In genomic region chr12:92136883-92137582, GRCh38 we compare ENCODE assay signal across 8 cellular contexts. TPM values are rescaled to one million over a fixed set of nuclear protein-coding genes. Genes with fewer than 3 reads are reported as not detected.
DNase-seq lines count a peak whose midpoint lies in the region; ATAC-seq and TF ChIP-seq lines count a peak whose summit lies in the region.

No MANE protein-coding gene starts in this region.

- no peak for TF ChIP-seq POLR2A in ovary (IDR thresholded peaks at IDR 0.05)

- peaks cover 76% of the 10 kb centered on the region for H3K36me3 Mint-ChIP-seq in activated CD4-positive, alpha-beta T cell treated with anti-CD3 and anti-CD28 coated beads, Interleukin-2, amount 10 ng/mL, durations not matched to agents 7 days and 5 days (ENCODE audit: low read depth)

- H3K27ac Mint-ChIP-seq in activated CD4-positive, alpha-beta T cell treated with anti-CD3 and anti-CD28 coated beads, Interleukin-2, amount 10 ng/mL, durations not matched to agents 7 days and 5 days, result peak overlapping the region; percentile 90

- peak overlapping the region; percentile 99 for H3K4me3 Mint-ChIP-seq in activated CD4-positive, alpha-beta T cell treated with anti-CD3 and anti-CD28 coated beads, Interleukin-2, amount 10 ng/mL, durations not matched to agents 7 days and 5 days

- POLR2A ChIA-PET in activated CD4-positive, alpha-beta T cell treated with anti-CD3 and anti-CD28 coated beads, Interleukin-2, amount 10 ng/mL, durations not matched to agents 7 days and 5 days (lab: Charles Lee), result interaction anchor here (2.5 kb wide), 1 partner anchor 8 kb away, joined by 20 read pairs; the partner anchor contains the start of gene BTG1
- POLR2A ChIA-PET in Panc1 (lab: Charles Lee), result interaction anchor here (0.7 to 2.3 kb wide), 2 partner anchors 8 to 456 kb away, joined by 3 to 20 read pairs; partner anchors contain the start of gene BTG1

- H3K27ac ChIP-seq in Panc1 (ENCODE audit: low read length), result peak overlapping the region; percentile 97
- no peak overlapping the region for H3K27ac ChIP-seq in ovary

- no peak for TF ChIP-seq EP300 in ovary (IDR thresholded peaks at IDR 0.05)

- 70 to 79% (median 76%) methylated on average over 3 of the region's 3 CpGs for WGBS in ovary, 3 donors

- H3K36me3 ChIP-seq in Panc1 (ENCODE audit: control insufficient read depth, insufficient read depth, low read length) (peaks cover 3% of the 10 kb centered on the region; the same call in 1 of the 2 replicates), ovary (no peaks in the 10 kb centered on the region)

- H3K9me3 Mint-ChIP-seq in activated CD4-positive, alpha-beta T cell treated with anti-CD3 and anti-CD28 coated beads, Interleukin-2, amount 10 ng/mL, durations not matched to agents 7 days and 5 days, result peaks cover 3% of the 10 kb centered on the region

- peaks cover 71% of the 10 kb centered on the region for H3K4me1 Mint-ChIP-seq in activated CD4-positive, alpha-beta T cell treated with anti-CD3 and anti-CD28 coated beads, Interleukin-2, amount 10 ng/mL, durations not matched to agents 7 days and 5 days

- intact Hi-C loops in Panc1 (cut with micrococcal nuclease; ENCODE audit: unreplicated experiment) (loop anchor here (10.0 kb wide), 1 partner anchor 562 kb away; no protein-coding TSS in a partner anchor), ovary (cut with DNase I) (loop anchor here in 1 of 4 donors (10.0 kb wide), 1 partner anchor 102 kb away; no protein-coding TSS in a partner anchor)

- H3K9me3 ChIP-seq in Panc1 (ENCODE audit: control insufficient read depth, insufficient read depth, low read depth, low read length), result no peaks in the 10 kb centered on the region
- H3K9me3 ChIP-seq in ovary, result no peaks in the 10 kb centered on the region

- in situ Hi-C loops in Panc1 (cut with HindIII; ENCODE audit: low pct_unique_long_range_greater_than_20kb, low sequenced_read_pairs), result no loop called here

- TF ChIP-seq CTCF in Panc1 (IDR thresholded peaks at IDR 0.05) (no peak), epithelial cell of esophagus (IDR thresholded peaks at IDR 0.05; ENCODE audit: insufficient read depth, low read depth, low read length, missing control alignments) (no peak), ovary (IDR thresholded peaks at IDR 0.05) (no peak)

- H3K4me1 ChIP-seq in Panc1 (ENCODE audit: control insufficient read depth, insufficient read depth, low read length) (peaks cover 92% of the 10 kb centered on the region), ovary (ENCODE audit: insufficient read depth) (peaks cover 8% of the 10 kb centered on the region)

- CTCF ChIA-PET in activated CD4-positive, alpha-beta T cell treated with anti-CD3 and anti-CD28 coated beads, Interleukin-2, amount 10 ng/mL, durations not matched to agents 7 days and 5 days (lab: Charles Lee), result interaction anchor here (1.1 to 1.9 kb wide), 7 partner anchors 8 to 755 kb away, joined by 3 to 7 read pairs (median 4); partner anchors contain the start of gene BTG1
- CTCF ChIA-PET in Panc1 (lab: Charles Lee), result interaction anchor here (0.5 to 1.6 kb wide), 2 partner anchors 9 to 17 kb away, joined by 4 to 6 read pairs; partner anchors contain the start of gene BTG1

- ATAC-seq in Panc1 (peak; percentile 61; the same call in 1 of the 2 replicates), HG03039 (IDR thresholded peaks at IDR 0.05; ENCODE audit: unreplicated experiment) (no peak)

- H3K27me3 ChIP-seq in Panc1 (ENCODE audit: control insufficient read depth, insufficient read depth, low read length), result no peaks in the 10 kb centered on the region
- H3K27me3 ChIP-seq in ovary, result no peaks in the 10 kb centered on the region

- no peaks in the 10 kb centered on the region for H3K27me3 Mint-ChIP-seq in activated CD4-positive, alpha-beta T cell treated with anti-CD3 and anti-CD28 coated beads, Interleukin-2, amount 10 ng/mL, durations not matched to agents 7 days and 5 days

- no peak for DNase-seq in activated CD4-positive, alpha-beta T cell treated with anti-CD3 and anti-CD28 coated beads, Interleukin-2, amount 10 ng/mL, durations not matched to agents 7 days and 5 days
- DNase-seq in activated CD4-positive, alpha-beta T cell treated with anti-CD3 and anti-CD28 coated beads for 48 hours, result no peak
- no peak for DNase-seq in Panc1 (ENCODE audit: low read depth, low spot score)
- peak; percentile 90 for DNase-seq in epithelial cell of esophagus (ENCODE audit: low read depth)
- DNase-seq in ovary, result no peak
- no peak for DNase-seq in stimulated activated CD4-positive, alpha-beta T cell treated with anti-CD3 and anti-CD28 coated beads, Interleukin-4, amount 100 ng/mL, for 24 hours
- DNase-seq in NCI-H146 treated with DMSO at 0.1 percent for 48 hours (lab: John Stamatoyannopoulos, UW; ENCODE audit: unreplicated experiment), result no peak

- BruUV-seq in Panc1 (replicated peaks; lab: Mats Ljungman, UMichigan), result no TSS peak

- H3K4me3 ChIP-seq in Panc1 (ENCODE audit: low read depth in 2 of 2, low read length in 2 of 2) (peak overlapping the region; percentile 26 to 78; a peak in 3 of 4 replicates), epithelial cell of esophagus (ENCODE audit: low read length) (no peak overlapping the region), ovary (peak overlapping the region; percentile 100)

RNA-seq across cellular contexts. Expression of gene BTG1, which starts 8.6 kb away (rescaled TPM):
- total RNA-seq in activated CD4-positive, alpha-beta T cell treated with anti-CD3 and anti-CD28 coated beads, Interleukin-2, amount 10 ng/mL, durations not matched to agents 7 days and 5 days, result 100 to 1,000 TPM; 102 to 133 TPM
- 50.0 TPM for total RNA-seq in Panc1 (2021; ENCODE audit: unreplicated experiment)
- 46.9 TPM for polyA plus RNA-seq in Panc1 (2012; ENCODE audit: insufficient read length)
- total RNA-seq in ovary, result 100 to 1,000 TPM in 2 of 7 donors, 10 to 100 TPM in 5; 63.6 to 145 (median 86.1) TPM
- polyA plus RNA-seq in ovary, result 10 to 100 TPM; 55.8 to 94.2 TPM
